In the genomic region with DNA sequence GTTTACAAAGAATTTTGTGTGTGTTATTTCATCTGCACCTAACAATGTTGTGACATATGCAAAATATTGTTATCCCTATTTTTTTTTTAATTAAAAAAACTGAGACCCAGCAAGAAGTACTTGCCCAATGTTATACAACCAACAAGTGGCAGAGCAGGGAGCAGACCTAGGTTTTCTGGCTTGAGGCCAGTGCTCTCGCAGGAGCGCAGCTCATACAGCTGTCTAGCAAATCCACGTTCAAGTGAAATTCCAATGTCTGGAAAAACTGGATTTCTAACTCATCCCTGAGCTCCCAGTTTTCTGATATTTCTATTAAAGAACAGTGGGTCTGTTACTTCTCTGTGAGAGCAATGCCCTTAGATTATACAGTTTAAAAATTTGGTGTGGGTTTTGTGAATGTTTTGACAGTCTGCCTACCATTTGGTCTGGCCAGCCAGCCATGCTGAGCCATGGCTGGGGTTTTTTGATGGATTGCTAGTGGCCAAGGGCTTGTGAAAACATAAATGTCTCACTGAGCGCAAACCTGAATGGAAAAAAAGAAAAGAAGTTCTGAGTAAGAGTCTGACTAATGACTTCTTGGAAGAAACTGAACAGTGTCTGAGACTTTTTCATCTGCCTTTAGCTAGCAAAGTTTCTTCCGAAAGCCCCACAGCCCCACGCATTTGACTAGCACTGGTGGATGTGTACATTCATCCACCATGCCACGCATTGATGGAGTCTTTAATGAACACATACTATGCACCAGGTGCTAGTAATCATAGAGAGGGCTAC, we compare ENCODE assay signal across 15 cellular contexts. TPM values are rescaled to one million over a fixed set of nuclear protein-coding genes. Genes with fewer than 3 reads are reported as not detected.
DNase-seq lines count a peak whose midpoint lies in the region; ATAC-seq and TF ChIP-seq lines count a peak whose summit lies in the region.
"Had no signal": no experiment of that assay in that cellular context is flagged by ENCODE, and none has a peak within 500 bp of the region (broad histone marks: within the 10 kb centered on the region; RNA-seq: fewer than 3 reads in every experiment).

No MANE protein-coding gene starts in this region.

- H3K4me3 Mint-ChIP-seq in activated T-cell treated with anti-CD3 and anti-CD28 coated beads, Interleukin-2, amount 50 U/mL, for 4 hours: no peak overlapping the region

- no peaks in the 10 kb centered on the region for H3K27me3 ChIP-seq in WERI-Rb-1 (ENCODE audit: insufficient read depth, low read depth, severe bottlenecking)
- H3K27me3 ChIP-seq: gastrocnemius medialis had no signal

- peaks cover 2% of the 10 kb centered on the region for H3K9me3 ChIP-seq in WERI-Rb-1 (ENCODE audit: severe bottlenecking)
- H3K9me3 ChIP-seq: gastrocnemius medialis had no signal

- H3K4me3 ChIP-seq in fibroblast of the aortic adventitia (ENCODE audit: low read depth, low read length) (no peak overlapping the region), WERI-Rb-1 (ENCODE audit: low read depth, low read length) (no peak overlapping the region)
- H3K4me3 ChIP-seq: gastrocnemius medialis, lower lobe of right lung had no signal

- H3K36me3 Mint-ChIP-seq in activated T-cell treated with anti-CD3 and anti-CD28 coated beads, Interleukin-2, amount 50 U/mL, for 4 hours (ENCODE audit: insufficient read depth): no peaks in the 10 kb centered on the region

- H3K27me3 Mint-ChIP-seq in activated T-cell treated with anti-CD3 and anti-CD28 coated beads, Interleukin-2, amount 50 U/mL, for 4 hours (ENCODE audit: low read depth): peaks cover 3% of the 10 kb centered on the region

- peak; percentile 78 to 81 for ATAC-seq in activated T-cell treated with anti-CD3 and anti-CD28 coated beads, Interleukin-2, amount 50 U/mL, for 4 hours
- no peak for ATAC-seq in left lobe of liver
- ATAC-seq: gastrocnemius medialis, lower lobe of right lung, Right ventricle myocardium inferior had no signal

- H3K4me1 Mint-ChIP-seq in activated T-cell treated with anti-CD3 and anti-CD28 coated beads, Interleukin-2, amount 50 U/mL, for 4 hours (ENCODE audit: low read depth): peaks cover 31% of the 10 kb centered on the region

- no peak overlapping the region for H3K27ac ChIP-seq in WERI-Rb-1
- H3K27ac ChIP-seq: 22Rv1, gastrocnemius medialis, lower lobe of right lung had no signal

- H3K9me3 Mint-ChIP-seq in activated T-cell treated with anti-CD3 and anti-CD28 coated beads, Interleukin-2, amount 50 U/mL, for 4 hours: peaks cover 9% of the 10 kb centered on the region

- peak; percentile 72 for DNase-seq in DMS 273 (lab: John Stamatoyannopoulos, UW; ENCODE audit: unreplicated experiment)
- DNase-seq in DMS 273 treated with DMSO at 0.1 percent for 48 hours (lab: John Stamatoyannopoulos, UW): no peak
- peak; percentile 48 for DNase-seq in AG08396 (ENCODE audit: low spot score)
- no peak for DNase-seq in activated T-cell treated with anti-CD3 and anti-CD28 coated beads, Interleukin-2, amount 50 U/mL, for 4 hours
- peak; percentile 90 for DNase-seq in fibroblast of the aortic adventitia (ENCODE audit: low read depth)
- no peak for DNase-seq in HT-29 (ENCODE audit: low spot score)
- no peak for DNase-seq in left lobe of liver (ENCODE audit: low spot score)
- DNase-seq in WERI-Rb-1: no peak
- DNase-seq: caudate nucleus, gastrocnemius medialis, lower lobe of right lung, NCI-H2081 treated with DMSO at 0.1 percent for 48 hours had no signal

- TF ChIP-seq CTCF in fibroblast of the aortic adventitia (IDR thresholded peaks at IDR 0.05; ENCODE audit: insufficient read depth, low read length) (no peak), WERI-Rb-1 (IDR thresholded peaks at IDR 0.05; ENCODE audit: low read depth, low read length) (no peak)

- no peaks in the 10 kb centered on the region for H3K36me3 ChIP-seq in WERI-Rb-1
- H3K36me3 ChIP-seq: gastrocnemius medialis, lower lobe of right lung had no signal

RNA-seq across cellular contexts. Expression of a gene that starts 15.4 kb away (rescaled TPM):
- total RNA-seq in activated T-cell treated with anti-CD3 and anti-CD28 coated beads, Interleukin-2, amount 50 U/mL, for 4 hours: 10 to 100 TPM; 15.7 to 57.6 (median 36.6) TPM
- total RNA-seq in fibroblast of the aortic adventitia (ENCODE audit: low replicate concordance) (not detected in 2 replicates), left lobe of liver (1.1 TPM)
- not detected in 2 replicates for total RNA-seq in HT-29 (2014; rRNA removed; shearing (Covaris generic))
- total RNA-seq: HT1080 had no signal

RNA-seq across cellular contexts. Expression of a gene that starts 54.3 kb away (rescaled TPM):
- total RNA-seq in activated T-cell treated with anti-CD3 and anti-CD28 coated beads, Interleukin-2, amount 50 U/mL, for 4 hours: under 1 TPM; 0.08 to 0.15 (median 0.14) TPM
- 2.0 and 5.3 TPM in 2 replicates for total RNA-seq in fibroblast of the aortic adventitia (ENCODE audit: low replicate concordance)
- total RNA-seq in HT-29 (2014; rRNA removed; shearing (Covaris generic)): 0.03 and 0.15 TPM in 2 replicates
- 0.15 TPM for total RNA-seq in left lobe of liver
- total RNA-seq: HT1080 had no signal

Comparison
In these comparisons a context has a peak if more than half of its experiments do, and no peak if none do; other contexts are left out.
1. DNase-seq: peak in DMS 273 (single experiment), AG08396 (single experiment) and fibroblast of the aortic adventitia (single experiment); none in DMS 273 treated with DMSO at 0.1 percent for 48 hours (single experiment), activated T-cell treated with anti-CD3 and anti-CD28 coated beads, Interleukin-2, amount 50 U/mL, for 4 hours (single experiment), HT-29 (single experiment), left lobe of liver (single experiment) and WERI-Rb-1 (single experiment).